Comparison of ENCODE assay signal across 20 cellular contexts in genomic region chr11:959027-959426, GRCh38.
"Had no signal": no experiment of that assay in that cellular context is flagged by ENCODE, and none has a peak within 500 bp of the region (broad histone marks: within the 10 kb centered on the region; RNA-seq: fewer than 3 reads in every experiment).

No MANE protein-coding gene starts in this region.

- H3K9ac ChIP-seq: SK-N-SH had no signal

- H3K4me2 ChIP-seq: SK-N-SH had no signal

- H3K9me3 Mint-ChIP-seq: activated CD4-positive, alpha-beta memory T cell treated with anti-CD3 and anti-CD28 coated beads for 36 hours; activated naive CD4-positive, alpha-beta T cell treated with anti-CD3 and anti-CD28 coated beads, Interleukin-2, amount 50 U/mL, for 24 hours; activated T-cell treated with anti-CD3 and anti-CD28 coated beads, Interleukin-2, amount 50 U/mL, for 24 hours; natural killer cell treated with Interleukin-12 subunit alpha and Interleukin-12 subunit beta and Interleukin-15 and Interleukin-18, amount 100 ng/mL, for 72 hours; T-cell had no signal

- H3K36me3 Mint-ChIP-seq: activated naive CD4-positive, alpha-beta T cell treated with anti-CD3 and anti-CD28 coated beads, Interleukin-2, amount 50 U/mL, for 24 hours; natural killer cell treated with Interleukin-12 subunit alpha and Interleukin-12 subunit beta and Interleukin-15 and Interleukin-18, amount 100 ng/mL, for 72 hours had no signal

- H3K36me3 ChIP-seq: colonic mucosa, ovary had no signal

- ATAC-seq: activated CD4-positive, alpha-beta T cell treated with anti-CD3 and anti-CD28 coated beads for 36 hours; activated CD8-positive, alpha-beta memory T cell treated with anti-CD3 and anti-CD28 coated beads, Interleukin-2, amount 10 ng/mL, durations not matched to agents 7 days and 5 days; foreskin keratinocyte; natural killer cell treated with Interleukin-12 subunit alpha and Interleukin-12 subunit beta and Interleukin-15 and Interleukin-18, amount 100 ng/mL, for 72 hours; T-cell had no signal

- H3K9me3 ChIP-seq: colonic mucosa, ovary, sigmoid colon, SK-N-SH, spleen, stomach, testis had no signal

- H3K27ac Mint-ChIP-seq: activated CD4-positive, alpha-beta memory T cell treated with anti-CD3 and anti-CD28 coated beads for 36 hours; activated CD4-positive, alpha-beta T cell treated with anti-CD3 and anti-CD28 coated beads for 36 hours; activated CD8-positive, alpha-beta memory T cell treated with anti-CD3 and anti-CD28 coated beads, Interleukin-2, amount 10 ng/mL, durations not matched to agents 7 days and 5 days; activated naive CD4-positive, alpha-beta T cell treated with anti-CD3 and anti-CD28 coated beads, Interleukin-2, amount 50 U/mL, for 24 hours; T-cell had no signal

- H3K27ac ChIP-seq: colonic mucosa, foreskin keratinocyte, ovary, sigmoid colon, stomach, testis had no signal

- H3K4me3 ChIP-seq: colonic mucosa, ovary, sigmoid colon, spleen, stomach, testis had no signal

- H3K27me3 ChIP-seq: colonic mucosa, foreskin keratinocyte, ovary, sigmoid colon, spleen, stomach, testis had no signal

- DNase-seq: activated CD4-positive, alpha-beta memory T cell treated with anti-CD3 and anti-CD28 coated beads for 36 hours; activated CD4-positive, alpha-beta T cell treated with anti-CD3 and anti-CD28 coated beads for 36 hours; activated CD8-positive, alpha-beta memory T cell treated with anti-CD3 and anti-CD28 coated beads, Interleukin-2, amount 10 ng/mL, durations not matched to agents 7 days and 5 days; activated effector memory CD4-positive, alpha-beta T cell treated with anti-CD3 and anti-CD28 coated beads, Interleukin-2, amount 50 U/mL, for 16 hours; activated T-cell treated with anti-CD3 and anti-CD28 coated beads, Interleukin-2, amount 50 U/mL, for 24 hours; amniotic stem cell; central memory CD4-positive, alpha-beta T cell; colonic mucosa; foreskin keratinocyte; ovary; sigmoid colon; SK-N-SH; spleen; stomach; T-cell; T-helper 9 cell; testis had no signal

- H3K4me3 Mint-ChIP-seq: activated CD4-positive, alpha-beta memory T cell treated with anti-CD3 and anti-CD28 coated beads for 36 hours; activated CD4-positive, alpha-beta T cell treated with anti-CD3 and anti-CD28 coated beads for 36 hours; activated CD8-positive, alpha-beta memory T cell treated with anti-CD3 and anti-CD28 coated beads, Interleukin-2, amount 10 ng/mL, durations not matched to agents 7 days and 5 days; activated naive CD4-positive, alpha-beta T cell treated with anti-CD3 and anti-CD28 coated beads, Interleukin-2, amount 50 U/mL, for 24 hours; activated T-cell treated with anti-CD3 and anti-CD28 coated beads, Interleukin-2, amount 50 U/mL, for 24 hours; brain; natural killer cell treated with Interleukin-12 subunit alpha and Interleukin-12 subunit beta and Interleukin-15 and Interleukin-18, amount 100 ng/mL, for 72 hours; T-cell had no signal

- H3K27me3 Mint-ChIP-seq: activated CD4-positive, alpha-beta memory T cell treated with anti-CD3 and anti-CD28 coated beads for 36 hours; activated CD4-positive, alpha-beta T cell treated with anti-CD3 and anti-CD28 coated beads for 36 hours; activated CD8-positive, alpha-beta memory T cell treated with anti-CD3 and anti-CD28 coated beads, Interleukin-2, amount 10 ng/mL, durations not matched to agents 7 days and 5 days; activated naive CD4-positive, alpha-beta T cell treated with anti-CD3 and anti-CD28 coated beads, Interleukin-2, amount 50 U/mL, for 24 hours; activated T-cell treated with anti-CD3 and anti-CD28 coated beads, Interleukin-2, amount 50 U/mL, for 24 hours; brain; natural killer cell treated with Interleukin-12 subunit alpha and Interleukin-12 subunit beta and Interleukin-15 and Interleukin-18, amount 100 ng/mL, for 72 hours; T-cell had no signal
